ENCODE assay signal across 19 cellular contexts in genomic region chr7:1580422-1581030, GRCh38. TPM values are rescaled to one million over a fixed set of nuclear protein-coding genes. Genes with fewer than 3 reads are reported as not detected.
"Had no signal": no experiment of that assay in that cellular context is flagged by ENCODE, and none has a peak within 500 bp of the region (broad histone marks: within the 10 kb centered on the region; RNA-seq: fewer than 3 reads in every experiment).

No MANE protein-coding gene starts in this region.

- H3K27me3 ChIP-seq: ascending aorta, gastrocnemius medialis, hepatocyte, neural progenitor cell, pancreas, thyroid gland, uterus had no signal

- H3K27me3 Mint-ChIP-seq: activated CD4-positive, alpha-beta memory T cell treated with anti-CD3 and anti-CD28 coated beads, Interleukin-2, amount 10 ng/mL, durations not matched to agents 7 days and 5 days had no signal

- H3K9me3 ChIP-seq: ascending aorta, gastrocnemius medialis, pancreas, thyroid gland, uterus had no signal

- FAIRE-seq: kidney, pancreas had no signal

- H3K36me3 ChIP-seq: ascending aorta, cardiac muscle cell, neural progenitor cell, pancreas, thyroid gland, uterus had no signal

- H3K4me3 Mint-ChIP-seq: activated CD4-positive, alpha-beta memory T cell treated with anti-CD3 and anti-CD28 coated beads, Interleukin-2, amount 10 ng/mL, durations not matched to agents 7 days and 5 days; neural progenitor cell had no signal

- H3K79me2 ChIP-seq: hepatocyte had no signal

- DNase-seq: activated CD4-positive, alpha-beta memory T cell treated with anti-CD3 and anti-CD28 coated beads, Interleukin-2, amount 10 ng/mL, durations not matched to agents 7 days and 5 days; activated CD4-positive, alpha-beta T cell treated with anti-CD3 and anti-CD28 coated beads for 1 hour; activated gamma-delta T cell treated with Interleukin-2 at 50 U/mL for 16 hours; activated T-cell treated with anti-CD3 and anti-CD28 coated beads, Interleukin-2, amount 50 U/mL, for 48 hours; effector CD8-positive, alpha-beta T cell; gastrocnemius medialis; kidney; pancreas; stimulated activated CD4-positive, alpha-beta T cell treated with anti-CD3 and anti-CD28 coated beads, Interleukin-15, amount 100 ng/mL, for 24 hours; stimulated activated CD4-positive, alpha-beta T cell treated with anti-CD3 and anti-CD28 coated beads, Interleukin-4, amount 100 ng/mL, for 24 hours; thyroid gland; uterus had no signal

- H3K27ac Mint-ChIP-seq: activated CD4-positive, alpha-beta memory T cell treated with anti-CD3 and anti-CD28 coated beads, Interleukin-2, amount 10 ng/mL, durations not matched to agents 7 days and 5 days; neural progenitor cell had no signal

- H3K4me3 ChIP-seq: ascending aorta, cardiac muscle cell, coronary artery, gastrocnemius medialis, hepatocyte, neural progenitor cell, pancreas, thyroid gland, uterus had no signal

- H3K9me3 Mint-ChIP-seq: activated CD4-positive, alpha-beta memory T cell treated with anti-CD3 and anti-CD28 coated beads, Interleukin-2, amount 10 ng/mL, durations not matched to agents 7 days and 5 days had no signal

- H3K4me1 ChIP-seq: gastrocnemius medialis, neural progenitor cell, uterus had no signal

- H3K36me3 Mint-ChIP-seq: neural progenitor cell had no signal

- H3K9ac ChIP-seq: neural progenitor cell had no signal

- H2AFZ ChIP-seq: hepatocyte had no signal

- H3K4me2 ChIP-seq: hepatocyte had no signal

- H3K27ac ChIP-seq: ascending aorta, cardiac muscle cell, coronary artery, epithelial cell of prostate, gastrocnemius medialis, hepatocyte, neural progenitor cell, pancreas, thyroid gland, uterus had no signal

RNA-seq across cellular contexts. Expression of gene TMEM184A, which starts 24.5 kb away (rescaled TPM):
- total RNA-seq: activated CD4-positive, alpha-beta memory T cell treated with anti-CD3 and anti-CD28 coated beads, Interleukin-2, amount 10 ng/mL, durations not matched to agents 7 days and 5 days; ascending aorta; skeletal muscle tissue had no signal
